In the genomic region with DNA sequence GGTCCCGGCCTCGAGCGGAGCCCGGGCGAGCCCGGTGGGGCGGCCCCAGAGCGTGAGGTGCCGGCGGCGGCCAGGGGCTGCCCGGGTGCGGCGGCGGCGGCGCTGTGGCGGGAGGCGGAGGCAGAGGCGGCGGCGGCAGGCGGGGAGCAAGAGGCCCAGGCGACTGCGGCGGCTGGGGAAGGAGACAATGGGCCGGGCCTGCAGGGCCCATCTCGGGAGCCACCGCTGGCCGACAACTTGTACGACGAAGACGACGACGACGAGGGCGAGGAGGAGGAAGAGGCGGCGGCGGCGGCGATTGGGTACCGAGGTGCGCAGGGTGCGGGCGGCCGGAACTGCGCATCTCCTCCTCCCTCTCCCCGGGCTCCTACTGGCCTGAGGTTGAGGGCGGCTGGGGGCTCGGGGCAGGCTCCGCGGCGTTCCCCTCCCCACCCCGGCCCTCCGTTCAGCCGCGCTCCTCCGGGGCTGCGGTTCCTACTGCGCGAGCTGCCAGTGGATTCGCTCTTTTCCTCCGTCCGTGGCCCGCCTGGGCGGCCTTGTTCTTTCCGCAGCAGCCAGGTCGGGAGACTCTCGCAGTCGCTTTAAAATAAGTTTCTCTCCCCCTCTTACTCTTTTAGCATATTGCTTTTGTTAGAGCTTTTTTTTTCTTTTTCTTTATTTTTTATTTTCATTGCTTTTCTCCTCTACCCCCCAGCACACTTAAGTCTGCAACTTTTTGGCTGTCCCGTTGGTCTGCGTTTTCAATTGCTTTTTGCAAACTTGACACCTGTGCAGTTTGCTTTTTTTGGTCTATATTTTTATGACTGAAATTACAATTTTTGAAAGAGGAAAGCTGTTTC, we compare ENCODE assay signal across 8 cellular contexts. TPM values are rescaled to one million over a fixed set of nuclear protein-coding genes. Genes with fewer than 3 reads are reported as not detected.
DNase-seq lines count a peak whose midpoint lies in the region; ATAC-seq and TF ChIP-seq lines count a peak whose summit lies in the region.

No MANE protein-coding gene starts in this region.

- no peak overlapping the region for H2AK5ac ChIP-seq in mesendoderm (ENCODE audit: low read length)

- H3K4me3 ChIP-seq in endocrine pancreas (ENCODE audit: control insufficient read depth, insufficient read depth, low read length) = peak overlapping the region; percentile 100
- peak overlapping the region; percentile 73 for H3K4me3 ChIP-seq in mesendoderm (ENCODE audit: low read length)

- peak; percentile 55 to 79 (median 72) for DNase-seq in CD4-positive, alpha-beta T cell
- DNase-seq in NOMO-1 treated with dmso at 0.1 percent for 144 hours (lab: John Stamatoyannopoulos, UW; ENCODE audit: unreplicated experiment) (peak; percentile 86), mesendoderm (peak; percentile 84)
- DNase-seq in activated CD8-positive, alpha-beta memory T cell treated with anti-CD3 and anti-CD28 coated beads, Interleukin-2, amount 50 U/mL, for 1 hour (ENCODE audit: extremely low read depth) = peak; percentile 26
- peak; percentile 46 for DNase-seq in stimulated activated CD8-positive, alpha-beta memory T cell treated with anti-CD3 and anti-CD28 coated beads, Interleukin-12 subunit alpha, Interleukin-12 subunit beta, amount 100 ng/mL, for 24 hours (ENCODE audit: extremely low read depth)

- peak overlapping the region; percentile 94 for H3K4me3 Mint-ChIP-seq in CD4-positive, alpha-beta T cell

- H3K4me1 ChIP-seq in endocrine pancreas (ENCODE audit: control insufficient read depth, insufficient read depth, low read length) = peaks cover 5% of the 10 kb centered on the region
- peaks cover 1% of the 10 kb centered on the region for H3K4me1 ChIP-seq in mesendoderm (ENCODE audit: control insufficient read depth, low read depth, low read length)

- H3K9ac ChIP-seq in endocrine pancreas (ENCODE audit: control insufficient read depth, insufficient read depth, low read length) = peak overlapping the region; percentile 89
- H3K9ac ChIP-seq in mesendoderm (ENCODE audit: low read length) = peak overlapping the region; percentile 77

- no peaks in the 10 kb centered on the region for H3K36me3 ChIP-seq in endocrine pancreas (ENCODE audit: control insufficient read depth, insufficient read depth, low read length)
- H3K36me3 ChIP-seq in mesendoderm (ENCODE audit: control insufficient read depth, insufficient read depth, low read length) = no peaks in the 10 kb centered on the region

- H2BK120ac ChIP-seq in mesendoderm (ENCODE audit: low read depth, low read length) = peak overlapping the region; percentile 31

- H3K27ac ChIP-seq in CD4-positive, alpha-beta T cell (ENCODE audit: low read depth, low read length) = peak overlapping the region; percentile 78
- H3K27ac ChIP-seq in mesendoderm (ENCODE audit: low read depth, low read length) = peak overlapping the region; percentile 97

- CTCF ChIA-PET in CD4-positive, alpha-beta T cell (lab: Charles Lee) = interaction anchor here (0.5 to 0.9 kb wide), 2 partner anchors 30 to 206 kb away, joined by 3 read pairs; no protein-coding TSS in a partner anchor

- H3K4me2 ChIP-seq in mesendoderm (ENCODE audit: low read length) = peak overlapping the region; percentile 5

- H4K8ac ChIP-seq in mesendoderm (ENCODE audit: low read depth, low read length) = no peak overlapping the region

- H3K18ac ChIP-seq in mesendoderm (ENCODE audit: low read length) = peak overlapping the region; percentile 96

- peaks cover 51% of the 10 kb centered on the region for H3K4me1 Mint-ChIP-seq in CD4-positive, alpha-beta T cell (ENCODE audit: low read depth)

- peak; percentile 71 for ATAC-seq in CD4-positive, alpha-beta T cell (ENCODE audit: poor library complexity)
- peak; percentile 70 for ATAC-seq in GM19455 (IDR thresholded peaks at IDR 0.05; ENCODE audit: unreplicated experiment)
- ATAC-seq in HG03571 (IDR thresholded peaks at IDR 0.05; ENCODE audit: unreplicated experiment) = peak; percentile 64

- H3K9me3 ChIP-seq in CD4-positive, alpha-beta T cell (ENCODE audit: control insufficient read depth, low read length) = no peaks in the 10 kb centered on the region
- no peaks in the 10 kb centered on the region for H3K9me3 ChIP-seq in endocrine pancreas (ENCODE audit: control insufficient read depth, low read length)

- H3K9me3 Mint-ChIP-seq in CD4-positive, alpha-beta T cell = no peaks in the 10 kb centered on the region

- peaks cover 20% of the 10 kb centered on the region for H3K79me2 ChIP-seq in mesendoderm (ENCODE audit: control insufficient read depth, insufficient read depth, low read length)

- intact Hi-C loops in CD4-positive, alpha-beta T cell (cut with DNase I, micrococcal nuclease) = loop anchor here (1.0 to 10.0 kb wide), 6 partner anchors 30 to 1070 kb away; a partner anchor contains a TSS

- no peaks in the 10 kb centered on the region for H3K27me3 ChIP-seq in CD4-positive, alpha-beta T cell (ENCODE audit: control insufficient read depth, insufficient read depth, low read length)
- no peaks in the 10 kb centered on the region for H3K27me3 ChIP-seq in endocrine pancreas (ENCODE audit: control insufficient read depth, insufficient read depth, low read length)
- no peaks in the 10 kb centered on the region for H3K27me3 ChIP-seq in mesendoderm (ENCODE audit: insufficient read depth, low read length, poor library complexity)

- no peak overlapping the region for H2BK5ac ChIP-seq in mesendoderm (ENCODE audit: low read length)

- H4K5ac ChIP-seq in mesendoderm (ENCODE audit: low read length) = no peak overlapping the region

- TF ChIP-seq CTCF in CD4-positive, alpha-beta T cell (IDR thresholded peaks at IDR 0.05) = no peak

- H3K27me3 Mint-ChIP-seq in CD4-positive, alpha-beta T cell = no peaks in the 10 kb centered on the region

- peak overlapping the region; percentile 70 for H3K4ac ChIP-seq in mesendoderm (ENCODE audit: low read depth, low read length)

- H3K56ac ChIP-seq in mesendoderm (ENCODE audit: low read length) = peak overlapping the region; percentile 84

- peak overlapping the region; percentile 91 for H3K27ac Mint-ChIP-seq in CD4-positive, alpha-beta T cell

- POLR2A ChIA-PET in CD4-positive, alpha-beta T cell (lab: Charles Lee) = interaction anchor here (0.6 to 4.7 kb wide), 13 partner anchors 20 to 463 kb away, joined by 3 to 50 read pairs (median 6); a partner anchor contains a TSS

- no peak overlapping the region for H3K23ac ChIP-seq in mesendoderm (ENCODE audit: low read length)

- WGBS in mesendoderm (ENCODE audit: extremely low coverage, insufficient coverage, low lambda C conversion rate) = no CpG with 5 or more reads among the region's 73 CpGs

- no peak overlapping the region for H2BK15ac ChIP-seq in mesendoderm (replicated peaks; ENCODE audit: low read depth)

- peaks cover 50% of the 10 kb centered on the region for H3K36me3 Mint-ChIP-seq in CD4-positive, alpha-beta T cell (ENCODE audit: low read depth)

- H3K79me1 ChIP-seq in mesendoderm (ENCODE audit: low read length) = peaks cover 3% of the 10 kb centered on the region

RNA-seq across cellular contexts. Expression of a gene that starts 0.6 kb away (rescaled TPM):
- 10 to 100 TPM; 57.6 to 62.9 TPM for total RNA-seq in CD4-positive, alpha-beta T cell
- 18.0 TPM for polyA plus RNA-seq in mesendoderm (2013, experiment 1 of 2)
- 21.0 TPM for polyA plus RNA-seq in mesendoderm (2013, experiment 2 of 2)

RNA-seq across cellular contexts. Expression of a gene that starts 47.1 kb away (rescaled TPM):
- total RNA-seq in CD4-positive, alpha-beta T cell = not detected
- 2.7 TPM for polyA plus RNA-seq in mesendoderm (2013, experiment 1 of 2)
- polyA plus RNA-seq in mesendoderm (2013, experiment 2 of 2) = 2.8 TPM

Comparison
In these comparisons a context has a peak if more than half of its experiments do, and no peak if none do; other contexts are left out.
1. Peak in every context shown above with its lines: DNase-seq, ATAC-seq, H3K4me3 ChIP-seq and H3K27ac ChIP-seq.
2. DNase-seq: peak in every context shown above with its lines; median percentile 86 in NOMO-1 treated with dmso at 0.1 percent for 144 hours; 84 in mesendoderm; 72 in CD4-positive, alpha-beta T cell; 46 in stimulated activated CD8-positive, alpha-beta memory T cell treated with anti-CD3 and anti-CD28 coated beads, Interleukin-12 subunit alpha, Interleukin-12 subunit beta, amount 100 ng/mL, for 24 hours; 26 in activated CD8-positive, alpha-beta memory T cell treated with anti-CD3 and anti-CD28 coated beads, Interleukin-2, amount 50 U/mL, for 1 hour.